Comparison of ENCODE assay signal across 22 cellular contexts in the genomic region with DNA sequence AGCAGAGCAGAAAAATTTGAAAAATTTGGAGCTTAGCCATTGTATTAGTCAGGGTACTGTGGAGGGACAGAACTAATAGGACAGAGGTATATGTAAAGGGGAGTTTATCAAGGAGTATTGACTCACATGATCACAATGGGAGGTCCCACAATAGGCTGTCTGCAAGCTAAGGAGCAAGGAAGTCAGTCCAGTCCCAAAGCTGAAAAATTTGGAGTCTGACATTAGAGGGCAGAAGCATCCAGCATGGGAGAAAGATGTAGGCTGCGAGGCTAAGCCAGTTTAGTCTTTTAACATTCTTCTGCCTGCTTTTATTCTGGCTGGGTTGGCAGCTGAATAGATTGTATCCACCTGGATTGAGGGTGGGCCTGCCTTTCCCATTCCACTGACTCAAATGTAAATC.
DNase-seq lines count a peak whose midpoint lies in the region; ATAC-seq and TF ChIP-seq lines count a peak whose summit lies in the region.
"Had no signal": no experiment of that assay in that cellular context is flagged by ENCODE, and none has a peak within 500 bp of the region (broad histone marks: within the 10 kb centered on the region; RNA-seq: fewer than 3 reads in every experiment).

No MANE protein-coding gene starts in this region.

- H3K36me3 Mint-ChIP-seq in neural progenitor cell = no peaks in the 10 kb centered on the region
- H3K36me3 Mint-ChIP-seq: CD14-positive monocyte had no signal

- no peaks in the 10 kb centered on the region for H3K9me3 Mint-ChIP-seq in neural progenitor cell
- H3K9me3 Mint-ChIP-seq: CD14-positive monocyte, H9, HFFc6 had no signal

- H3K27ac Mint-ChIP-seq in neural progenitor cell = no peak overlapping the region
- H3K27ac Mint-ChIP-seq: B cell, CD14-positive monocyte, H9, HFFc6 had no signal

- no peak for TF ChIP-seq POLR2A in thyroid gland (IDR thresholded peaks at IDR 0.05)

- H3K36me3 ChIP-seq in neural progenitor cell = no peaks in the 10 kb centered on the region
- no peaks in the 10 kb centered on the region for H3K36me3 ChIP-seq in osteoblast (ENCODE audit: insufficient read depth, low read length)
- no peaks in the 10 kb centered on the region for H3K36me3 ChIP-seq in thyroid gland
- H3K36me3 ChIP-seq: SJSA1 had no signal

- DNase-seq in NCI-H748 (lab: John Stamatoyannopoulos, UW; ENCODE audit: unreplicated experiment) (peak; percentile 21), NCI-H748 treated with DMSO at 0.1 percent for 48 hours (lab: John Stamatoyannopoulos, UW) (no peak), NCI-H69 (lab: John Stamatoyannopoulos, UW) (peak; percentile 50), cerebellar cortex (ENCODE audit: low spot score) (peak; percentile 26), neural progenitor cell (ENCODE audit: low spot score) (peak; percentile 5), osteoblast (ENCODE audit: insufficient read length, low spot score, missing footprints) (no peak), thyroid gland (no peak)
- DNase-seq: GF-D8, H9, HFFc6, IMR-90, MV-4-11, NCI-H1105 treated with DMSO at 0.1 percent for 48 hours, NCI-H187, NCI-H446 treated with DMSO at 0.1 percent for 48 hours, NCI-H526 treated with DMSO at 0.1 percent for 48 hours had no signal

- peak; percentile 14 for TF ChIP-seq CTCF in neural progenitor cell (IDR thresholded peaks at IDR 0.05)
- TF ChIP-seq CTCF in osteoblast (IDR thresholded peaks at IDR 0.05; ENCODE audit: extremely low read depth, low read depth, low read length) = no peak
- no peak for TF ChIP-seq CTCF in thyroid gland (IDR thresholded peaks at IDR 0.05)

- no peak overlapping the region for H3K9ac ChIP-seq in neural progenitor cell
- H3K9ac ChIP-seq: KMS-11 had no signal

- WGBS in thyroid gland, 2 donors = 67 to 100% methylated on average over 1 of the region's 1 CpG

- H4K20me1 ChIP-seq in neural progenitor cell (ENCODE audit: low read depth) = no peaks in the 10 kb centered on the region
- no peaks in the 10 kb centered on the region for H4K20me1 ChIP-seq in osteoblast (ENCODE audit: insufficient read depth, low read length)

- H3K27me3 ChIP-seq in neural progenitor cell (no peaks in the 10 kb centered on the region), osteoblast (ENCODE audit: insufficient read depth, low read length) (no peaks in the 10 kb centered on the region), thyroid gland (no peaks in the 10 kb centered on the region)

- H3K4me2 ChIP-seq in neural progenitor cell (no peak overlapping the region), osteoblast (ENCODE audit: insufficient read depth, low read length) (no peak overlapping the region)
- H3K4me2 ChIP-seq: KMS-11 had no signal

- peaks cover 2% of the 10 kb centered on the region for H3K27me3 Mint-ChIP-seq in neural progenitor cell (ENCODE audit: insufficient read depth, low read depth)
- H3K27me3 Mint-ChIP-seq: B cell had no signal

- H3K4me3 Mint-ChIP-seq in neural progenitor cell = no peak overlapping the region
- H3K4me3 Mint-ChIP-seq: B cell, CD14-positive monocyte, H9, HFFc6 had no signal

- intact Hi-C loops in thyroid gland (cut with DNase I) = no loop called here

- H3K4me1 Mint-ChIP-seq in neural progenitor cell = no peaks in the 10 kb centered on the region
- H3K4me1 Mint-ChIP-seq: B cell, CD14-positive monocyte had no signal

- no peak overlapping the region for H2AFZ ChIP-seq in neural progenitor cell (replicated peaks)
- H2AFZ ChIP-seq in osteoblast (ENCODE audit: low read length) = no peak overlapping the region

- H3K27ac ChIP-seq in neural progenitor cell (no peak overlapping the region), osteoblast (ENCODE audit: low read depth, low read length) (no peak overlapping the region), thyroid gland (no peak overlapping the region)
- H3K27ac ChIP-seq: KMS-11, SJSA1 had no signal

- ATAC-seq in HG02852 (IDR thresholded peaks at IDR 0.05; ENCODE audit: unreplicated experiment) = no peak
- ATAC-seq: Right ventricle myocardium inferior had no signal

- H3K4me1 ChIP-seq in neural progenitor cell (no peaks in the 10 kb centered on the region), osteoblast (ENCODE audit: insufficient read depth, low read length) (no peaks in the 10 kb centered on the region), thyroid gland (no peaks in the 10 kb centered on the region)
- H3K4me1 ChIP-seq: SJSA1 had no signal

- H3F3A ChIP-seq in neural progenitor cell (ENCODE audit: low read depth) = no peaks in the 10 kb centered on the region

- no peaks in the 10 kb centered on the region for H3K9me3 ChIP-seq in neural progenitor cell (ENCODE audit: low read depth)
- H3K9me3 ChIP-seq in osteoblast (ENCODE audit: low read depth, low read length) = no peaks in the 10 kb centered on the region
- H3K9me3 ChIP-seq in thyroid gland = no peaks in the 10 kb centered on the region
- H3K9me3 ChIP-seq: SJSA1 had no signal

- H3K79me2 ChIP-seq in neural progenitor cell (ENCODE audit: low read depth) (no peaks in the 10 kb centered on the region), osteoblast (ENCODE audit: insufficient read depth, low read length) (no peaks in the 10 kb centered on the region)

- H3K4me3 ChIP-seq in neural progenitor cell = no peak overlapping the region
- no peak overlapping the region for H3K4me3 ChIP-seq in osteoblast (ENCODE audit: insufficient read depth, low read length)
- H3K4me3 ChIP-seq in thyroid gland (replicated peaks in 1 of 3) = no peak overlapping the region
- H3K4me3 ChIP-seq: SJSA1 had no signal

Comparison
In these comparisons a context has a peak if more than half of its experiments do, and no peak if none do; other contexts are left out.
1. DNase-seq: peak in NCI-H748 (single experiment), NCI-H69 (single experiment), cerebellar cortex (single experiment) and neural progenitor cell (single experiment); none in NCI-H748 treated with DMSO at 0.1 percent for 48 hours (single experiment), osteoblast (single experiment) and thyroid gland (0 of 2).